Comparison of ENCODE assay signal across 17 cellular contexts in the genomic region with DNA sequence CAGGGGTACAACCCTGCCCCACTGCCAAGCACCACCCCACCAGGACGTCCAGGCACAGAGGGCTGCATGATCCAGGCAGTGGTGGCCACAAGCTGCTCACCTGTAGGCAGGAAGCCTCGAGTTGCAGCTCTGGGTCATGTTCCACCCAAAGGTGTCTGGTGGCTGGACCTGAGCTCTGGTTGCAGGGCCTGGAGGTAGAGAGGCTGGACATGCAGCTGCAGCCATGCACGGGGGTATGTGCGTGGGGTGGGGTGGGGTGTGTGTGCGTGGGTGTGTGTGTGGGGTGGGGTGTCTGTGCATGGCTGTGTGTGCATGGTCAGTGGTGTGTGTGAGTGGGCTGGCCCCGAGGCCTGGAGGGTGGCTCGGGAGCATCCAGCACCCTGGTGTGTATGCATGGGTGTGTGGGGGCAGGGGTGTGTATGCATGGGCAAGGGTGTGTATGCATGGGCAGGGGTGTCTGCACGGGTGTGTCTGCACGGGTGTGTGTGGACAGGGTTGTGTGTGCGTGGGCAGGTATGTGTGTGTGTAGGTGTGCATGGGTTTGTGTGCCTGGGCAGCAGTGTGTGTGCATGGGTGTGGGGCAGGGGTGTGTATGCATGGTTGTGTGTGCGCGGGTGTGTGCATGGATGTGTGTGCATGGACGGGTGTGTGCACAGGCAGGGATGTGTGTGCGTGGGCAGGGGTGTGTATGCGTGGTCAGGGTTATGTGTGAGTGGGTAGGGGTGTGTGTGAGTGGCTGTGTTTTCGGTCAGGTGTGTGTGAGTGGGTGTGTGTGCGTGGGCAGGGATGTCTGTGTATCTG. TPM values are rescaled to one million over a fixed set of nuclear protein-coding genes. Genes with fewer than 3 reads are reported as not detected.
DNase-seq lines count a peak whose midpoint lies in the region; ATAC-seq and TF ChIP-seq lines count a peak whose summit lies in the region.
"Had no signal": no experiment of that assay in that cellular context is flagged by ENCODE, and none has a peak within 500 bp of the region (broad histone marks: within the 10 kb centered on the region; RNA-seq: fewer than 3 reads in every experiment).

No MANE protein-coding gene starts in this region.

- H3K36me3 ChIP-seq in right atrium auricular region, result no peaks in the 10 kb centered on the region
- H3K36me3 ChIP-seq in mucosa of descending colon (ENCODE audit: low read depth), result peaks cover 4% of the 10 kb centered on the region
- no peaks in the 10 kb centered on the region for H3K36me3 ChIP-seq in aorta (ENCODE audit: control insufficient read depth in 1 of 2, insufficient read depth in 2 of 2, low read length in 1 of 2)
- H3K36me3 ChIP-seq in transverse colon, result no peaks in the 10 kb centered on the region
- H3K36me3 ChIP-seq: esophagus squamous epithelium had no signal

- peaks cover 35% of the 10 kb centered on the region for H3K4me1 Mint-ChIP-seq in chondrocyte (ENCODE audit: low read depth)
- H3K4me1 Mint-ChIP-seq: CD4-positive, alpha-beta memory T cell had no signal

- WGBS in aorta, 2 donors, result 85 to 86% methylated on average over 17 of the region's 17 CpGs
- WGBS in transverse colon (ENCODE audit: low coverage in 1 of 2), 2 donors, result 86 to 100% methylated on average over 3 to 17 of the region's 17 CpGs

- no peaks in the 10 kb centered on the region for H3K9me3 ChIP-seq in right atrium auricular region
- no peaks in the 10 kb centered on the region for H3K9me3 ChIP-seq in mucosa of descending colon
- no peaks in the 10 kb centered on the region for H3K9me3 ChIP-seq in aorta (ENCODE audit: control insufficient read depth, low read length)
- H3K9me3 ChIP-seq in transverse colon, result no peaks in the 10 kb centered on the region
- H3K9me3 ChIP-seq: esophagus squamous epithelium had no signal

- in situ Hi-C loops in transverse colon (cut with MboI; ENCODE audit: low pct_ligation_motif_present in 1 of 4, low pct_unique_long_range_greater_than_20kb in 1 of 4, low sequenced_read_pairs in 3 of 4), result no loop called here

- DNase-seq in Right ventricle myocardium superior, result peak; percentile 29
- DNase-seq in right atrium auricular region (ENCODE audit: low spot score), result no peak
- DNase-seq in chondrocyte (ENCODE audit: low spot score), result peak; percentile 88
- peak in 2 of 3 donors; percentile 18 to 45 for DNase-seq in mucosa of descending colon
- DNase-seq in aorta, result peak; percentile 38 to 53
- no peak for DNase-seq in NCI-H2107 (lab: John Stamatoyannopoulos, UW)
- no peak for DNase-seq in transverse colon
- DNase-seq in NCI-H2029 treated with DMSO at 0.1 percent for 48 hours (lab: John Stamatoyannopoulos, UW), result no peak
- DNase-seq: activated T-cell treated with anti-CD3 and anti-CD28 coated beads, Interleukin-2, amount 50 U/mL, for 24 hours; CD4-positive, alpha-beta memory T cell; DMS79 treated with DMSO at 0.1 percent for 48 hours; esophagus squamous epithelium; Kasumi-1; NCI-H1105 treated with DMSO at 0.1 percent for 48 hours; NCI-H774; stimulated activated CD4-positive, alpha-beta T cell treated with anti-CD3 and anti-CD28 coated beads, Interleukin-2, amount 100 ng/mL, for 48 hours had no signal

- no peak overlapping the region for H3K27ac Mint-ChIP-seq in chondrocyte (ENCODE audit: unreplicated experiment)
- H3K27ac Mint-ChIP-seq: activated T-cell treated with anti-CD3 and anti-CD28 coated beads, Interleukin-2, amount 50 U/mL, for 24 hours had no signal

- H3K27me3 ChIP-seq in right atrium auricular region, result no peaks in the 10 kb centered on the region
- no peaks in the 10 kb centered on the region for H3K27me3 ChIP-seq in aorta (ENCODE audit: control insufficient read depth in 1 of 2, insufficient read depth in 2 of 2, low read length in 1 of 2)
- H3K27me3 ChIP-seq in transverse colon, result no peaks in the 10 kb centered on the region
- H3K27me3 ChIP-seq: esophagus squamous epithelium had no signal

- H3K9me3 Mint-ChIP-seq in chondrocyte (ENCODE audit: low read depth), result no peaks in the 10 kb centered on the region
- H3K9me3 Mint-ChIP-seq: activated T-cell treated with anti-CD3 and anti-CD28 coated beads, Interleukin-2, amount 50 U/mL, for 24 hours had no signal

- H3K36me3 Mint-ChIP-seq in chondrocyte (ENCODE audit: low read depth), result no peaks in the 10 kb centered on the region
- H3K36me3 Mint-ChIP-seq: CD4-positive, alpha-beta memory T cell had no signal

- no peak for TF ChIP-seq POLR2A in transverse colon (IDR thresholded peaks at IDR 0.05)

- ATAC-seq in Right ventricle myocardium superior (ENCODE audit: poor library complexity) (no peak), mucosa of descending colon (no peak), aorta (ENCODE audit: low FRiP score) (no peak)
- ATAC-seq: Panc1 had no signal

- no peak overlapping the region for H3K4me3 ChIP-seq in right atrium auricular region
- H3K4me3 ChIP-seq in mucosa of descending colon, result no peak overlapping the region
- H3K4me3 ChIP-seq in aorta (ENCODE audit: low read length in 2 of 2), result no peak overlapping the region
- H3K4me3 ChIP-seq in transverse colon, result no peak overlapping the region
- H3K4me3 ChIP-seq: esophagus squamous epithelium had no signal

- no peak for TF ChIP-seq EP300 in transverse colon (IDR thresholded peaks at IDR 0.05; ENCODE audit: low read depth)

- H3K27ac ChIP-seq in right atrium auricular region (no peak overlapping the region), aorta (ENCODE audit: low read depth in 1 of 2, low read length in 2 of 2) (no peak overlapping the region), transverse colon (no peak overlapping the region)

- intact Hi-C loops in Right ventricle myocardium superior (cut with DNase I) (no loop called here), mucosa of descending colon (cut with DNase I, micrococcal nuclease) (no loop called here), aorta (cut with DNase I) (no loop called here), transverse colon (cut with DNase I; ENCODE audit: low total_unique reads) (no loop called here)

- H3K4me1 ChIP-seq in right atrium auricular region (peaks cover 0 to 12% of the 10 kb centered on the region in 2 donors), mucosa of descending colon (ENCODE audit: low read depth) (no peaks in the 10 kb centered on the region), aorta (ENCODE audit: control insufficient read depth in 1 of 2, insufficient read depth in 2 of 2, low read length in 2 of 2) (no peaks in the 10 kb centered on the region), transverse colon (peaks cover 0 to 7% (median 0%) of the 10 kb centered on the region in 4 donors)

- no peak overlapping the region for H3K4me3 Mint-ChIP-seq in chondrocyte (ENCODE audit: unreplicated experiment)
- H3K4me3 Mint-ChIP-seq: activated T-cell treated with anti-CD3 and anti-CD28 coated beads, Interleukin-2, amount 50 U/mL, for 24 hours; CD4-positive, alpha-beta memory T cell had no signal

- TF ChIP-seq CTCF in right atrium auricular region (IDR thresholded peaks at IDR 0.05) (no peak), chondrocyte (IDR thresholded peaks at IDR 0.05) (no peak), mucosa of descending colon (IDR thresholded peaks at IDR 0.05) (no peak), transverse colon (IDR thresholded peaks at IDR 0.05) (no peak)

- no peaks in the 10 kb centered on the region for H3K27me3 Mint-ChIP-seq in chondrocyte (ENCODE audit: low read depth)

RNA-seq across cellular contexts. Expression of a gene that starts 15.6 kb away (rescaled TPM):
- 0.89 TPM for total RNA-seq in Right ventricle myocardium superior
- total RNA-seq in right atrium auricular region, result 1 to 10 TPM in 1 of 2 donors, under 1 TPM in 1; 0.22 to 1.5 TPM
- 1.1 to 4.1 TPM (median 2.0 TPM) in 3 replicates for total RNA-seq in chondrocyte
- total RNA-seq in mucosa of descending colon, result 100 to 1,000 TPM in 1 of 3 donors, 10 to 100 TPM in 2; 51.2 to 101 (median 90.2) TPM
- total RNA-seq in aorta, result 1 to 10 TPM in 1 of 2 donors, under 1 TPM in 1; 0.62 to 1.4 TPM
- polyA plus RNA-seq in aorta, result 1 to 10 TPM in 1 of 2 donors, not detected in 1; 8.8 TPM
- 100 to 1,000 TPM; 104 to 240 (median 145) TPM for total RNA-seq in transverse colon

Comparison
In these comparisons a context has a peak if more than half of its experiments do, and no peak if none do; other contexts are left out.
1. DNase-seq: peak in Right ventricle myocardium superior (single experiment), chondrocyte (single experiment), mucosa of descending colon (2 of 3) and aorta (2 of 2); none in right atrium auricular region (single experiment), NCI-H2107 (single experiment), transverse colon (single experiment) and NCI-H2029 treated with DMSO at 0.1 percent for 48 hours (single experiment).
2. RNA of a gene that starts 15.6 kb away (total RNA-seq): 104 to 240 TPM in transverse colon and 51.2 to 101 TPM in mucosa of descending colon; 1.1 to 4.1 TPM in chondrocyte, 0.22 to 1.5 TPM in right atrium auricular region, 0.62 to 1.4 TPM in aorta and 0.89 TPM in Right ventricle myocardium superior (single experiment); every median in the first group is over 10 times any median in the second.